Comparison of ENCODE assay signal across 8 cellular contexts in the genomic region with DNA sequence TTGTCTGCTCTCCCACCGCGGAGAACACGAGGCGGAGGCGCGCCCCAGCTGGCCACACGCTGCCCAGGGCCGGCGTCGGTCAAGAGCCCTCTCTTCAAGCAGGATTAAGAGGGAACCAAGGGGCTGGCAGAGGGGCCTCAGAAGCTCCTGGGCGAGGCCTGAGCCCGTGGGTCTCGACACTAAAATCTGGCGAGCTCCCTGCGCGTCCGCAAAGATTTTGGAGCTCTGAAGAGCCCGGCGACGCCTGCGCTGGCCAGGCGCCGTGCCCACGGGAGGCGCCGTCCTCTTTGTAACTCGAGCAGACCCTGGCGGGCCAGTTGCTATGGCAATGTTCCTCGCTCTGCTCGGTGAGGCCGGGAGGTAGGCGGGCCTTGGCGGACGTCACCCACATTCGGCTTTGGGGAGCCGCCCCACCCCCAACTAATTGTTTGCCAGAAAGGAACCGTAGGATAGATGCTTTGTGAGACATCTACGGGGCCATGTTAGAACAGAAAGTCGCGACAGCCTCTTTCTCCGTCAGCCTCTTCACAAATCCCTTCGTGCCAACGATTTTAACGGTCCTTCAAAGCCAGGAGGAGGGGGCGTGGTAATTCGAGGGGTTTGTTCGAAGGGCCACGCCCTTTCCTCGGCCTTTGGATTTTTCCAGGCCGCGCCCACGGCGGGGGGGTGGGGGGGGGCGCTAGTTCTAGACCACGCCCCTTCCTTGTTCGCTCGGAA. TPM values are rescaled to one million over a fixed set of nuclear protein-coding genes. Genes with fewer than 3 reads are reported as not detected.
DNase-seq lines count a peak whose midpoint lies in the region; ATAC-seq and TF ChIP-seq lines count a peak whose summit lies in the region.

No MANE protein-coding gene starts in this region.

- TF ChIP-seq RAD21 in neural cell (conservative IDR thresholded peaks at IDR 0.05), result peak; percentile 47

- H3K9me3 Mint-ChIP-seq in GM23338, result no peaks in the 10 kb centered on the region
- no peaks in the 10 kb centered on the region for H3K9me3 Mint-ChIP-seq in stimulated activated naive CD8-positive, alpha-beta T cell treated with anti-CD3 and anti-CD28 coated beads, Interleukin-15, amount 100 ng/mL, for 72 hours

- no peaks in the 10 kb centered on the region for H3K9me2 ChIP-seq in GM23338 (ENCODE audit: insufficient read depth)
- H3K9me2 ChIP-seq in neural cell (ENCODE audit: insufficient read depth, low read length), result no peaks in the 10 kb centered on the region

- ATAC-seq in GM23338 (peak; percentile 87), RWPE2 (ENCODE audit: low read depth) (peak; percentile 80)
- ATAC-seq in stimulated activated naive CD8-positive, alpha-beta T cell treated with anti-CD3 and anti-CD28 coated beads, Interleukin-15, amount 100 ng/mL, for 72 hours, result peak; percentile 66

- H3K4me3 Mint-ChIP-seq in GM23338, result peak overlapping the region; percentile 91
- H3K4me3 Mint-ChIP-seq in stimulated activated naive CD8-positive, alpha-beta T cell treated with anti-CD3 and anti-CD28 coated beads, Interleukin-15, amount 100 ng/mL, for 72 hours, result peak overlapping the region; percentile 89 to 97

- peak; percentile 66 for TF ChIP-seq EP300 in neural cell (conservative IDR thresholded peaks at IDR 0.05; ENCODE audit: poor library complexity, severe bottlenecking)

- peaks cover 8% of the 10 kb centered on the region for H3K36me3 Mint-ChIP-seq in GM23338 (ENCODE audit: low read depth)

- H3K27ac ChIP-seq in GM23338 (ENCODE audit: low read depth) (peak overlapping the region; percentile 99), RWPE2 (ENCODE audit: poor library complexity, severe bottlenecking) (peak overlapping the region; percentile 93), neural cell (ENCODE audit: low read length) (peak overlapping the region; percentile 99)

- H3K27me3 ChIP-seq in GM23338 (ENCODE audit: insufficient read depth), result no peaks in the 10 kb centered on the region
- no peaks in the 10 kb centered on the region for H3K27me3 ChIP-seq in RWPE2 (ENCODE audit: insufficient read depth, poor library complexity, severe bottlenecking)
- no peaks in the 10 kb centered on the region for H3K27me3 ChIP-seq in neural cell (ENCODE audit: insufficient read depth, low read depth, low read length)

- H3K9ac ChIP-seq in neural cell (ENCODE audit: low read length), result peak overlapping the region; percentile 96

- H3K36me3 ChIP-seq in GM23338 (ENCODE audit: insufficient read depth) (0 out of 2 replicates have a peak, but pooled peaks cover under 1% of the 10 kb centered on the region), RWPE2 (ENCODE audit: low read depth) (peaks cover 20% of the 10 kb centered on the region), neural cell (ENCODE audit: insufficient read depth, low read length) (no peaks in the 10 kb centered on the region)

- peak overlapping the region; percentile 100 for H3K27ac Mint-ChIP-seq in GM23338
- peak overlapping the region; percentile 94 to 99 for H3K27ac Mint-ChIP-seq in stimulated activated naive CD8-positive, alpha-beta T cell treated with anti-CD3 and anti-CD28 coated beads, Interleukin-15, amount 100 ng/mL, for 72 hours

- H2AFZ ChIP-seq in GM23338 (peak overlapping the region; percentile 38; the same call in 1 of the 2 replicates), neural cell (ENCODE audit: low read depth, low read length) (peak overlapping the region; percentile 98)

- TF ChIP-seq CTCF in GM23338 (conservative IDR thresholded peaks at IDR 0.05; ENCODE audit: low read depth in 2 of 2), result no peak; a peak in 1 of 4 replicates
- TF ChIP-seq CTCF in RWPE2 (IDR thresholded peaks at IDR 0.05; ENCODE audit: poor library complexity, severe bottlenecking), result peak; percentile 33
- peak; percentile 52 for TF ChIP-seq CTCF in neural cell (IDR thresholded peaks at IDR 0.05; ENCODE audit: poor library complexity, severe bottlenecking)

- H3K9me3 ChIP-seq in RWPE2 (ENCODE audit: severe bottlenecking) (no peaks in the 10 kb centered on the region), neural cell (ENCODE audit: low read length) (no peaks in the 10 kb centered on the region)

- H3K4me1 ChIP-seq in GM23338 (ENCODE audit: insufficient read depth) (peaks cover 24% of the 10 kb centered on the region), RWPE2 (ENCODE audit: insufficient read depth, poor library complexity, severe bottlenecking) (peaks cover 15% of the 10 kb centered on the region)

- H3K4me3 ChIP-seq in GM23338 (peak overlapping the region; percentile 93), RWPE2 (ENCODE audit: severe bottlenecking) (peak overlapping the region; percentile 82), neural cell (ENCODE audit: low read length) (peak overlapping the region; percentile 78)

- DNase-seq in EH (ENCODE audit: low read depth) (peak; percentile 97), GM23338 (ENCODE audit: low spot score) (peak; percentile 97), Kasumi-1 (lab: John Stamatoyannopoulos, UW) (peak; percentile 92 to 95), RWPE2 (ENCODE audit: low spot score) (peak; percentile 100), fibroblast of the conjunctiva (ENCODE audit: low read depth) (peak; percentile 97)
- peak; percentile 94 for DNase-seq in activated effector memory CD4-positive, alpha-beta T cell treated with anti-CD3 and anti-CD28 coated beads, Interleukin-2, amount 50 U/mL, for 16 hours
- peak; percentile 83 to 86 for DNase-seq in stimulated activated naive CD8-positive, alpha-beta T cell treated with anti-CD3 and anti-CD28 coated beads, Interleukin-15, amount 100 ng/mL, for 72 hours

- H3K4me2 ChIP-seq in GM23338 (peak overlapping the region; percentile 93), neural cell (ENCODE audit: low read length) (peak overlapping the region; percentile 94)

- H3K79me2 ChIP-seq in GM23338 (replicated peaks; ENCODE audit: insufficient read depth) (peaks cover 40% of the 10 kb centered on the region), neural cell (replicated peaks; ENCODE audit: insufficient read depth, low read length) (peaks cover 40% of the 10 kb centered on the region)

- H3K27me3 Mint-ChIP-seq in GM23338 (ENCODE audit: insufficient read depth, low read depth, poor library complexity), result peaks cover 17% of the 10 kb centered on the region
- H3K27me3 Mint-ChIP-seq in stimulated activated naive CD8-positive, alpha-beta T cell treated with anti-CD3 and anti-CD28 coated beads, Interleukin-15, amount 100 ng/mL, for 72 hours, result no peaks in the 10 kb centered on the region

- H4K20me1 ChIP-seq in GM23338 (replicated peaks; ENCODE audit: insufficient read depth) (peaks cover 9% of the 10 kb centered on the region; the same call in 1 of the 2 replicates), neural cell (ENCODE audit: insufficient read depth) (no peaks in the 10 kb centered on the region)

- H3F3A ChIP-seq in GM23338 (replicated peaks; ENCODE audit: low read depth) (peaks cover 13% of the 10 kb centered on the region; the same call in 1 of the 2 replicates), neural cell (ENCODE audit: insufficient read depth, low read length, poor library complexity, severe bottlenecking) (peaks cover 5% of the 10 kb centered on the region)

- peaks cover 26% of the 10 kb centered on the region for H3K4me1 Mint-ChIP-seq in GM23338
- H3K4me1 Mint-ChIP-seq in stimulated activated naive CD8-positive, alpha-beta T cell treated with anti-CD3 and anti-CD28 coated beads, Interleukin-15, amount 100 ng/mL, for 72 hours, result peaks cover 41% of the 10 kb centered on the region

TF ChIP-seq in GM23338, 12 proteins besides CTCF, POLR2A, EP300 and RAD21:
- TF ChIP-seq ZNF114 (CRISPR knock-in tag; IDR thresholded peaks at IDR 0.05) (no peak), CREB1 (CRISPR knock-in tag; IDR thresholded peaks at IDR 0.05; ENCODE audit: low read depth) (peak; percentile 78), NANOG (IDR thresholded peaks at IDR 0.05; ENCODE audit: borderline replicate concordance) (no peak), EZH2phosphoT487 (IDR thresholded peaks at IDR 0.05; ENCODE audit: unreplicated experiment) (no peak), EZH2 (IDR thresholded peaks at IDR 0.05; ENCODE audit: low read depth, unreplicated experiment) (no peak), ZNF331 (CRISPR knock-in tag; IDR thresholded peaks at IDR 0.05; ENCODE audit: low read depth) (no peak), POLR2AphosphoS5 (IDR thresholded peaks at IDR 0.05; ENCODE audit: low read depth) (peak; percentile 63), STAT1 (IDR thresholded peaks at IDR 0.05; ENCODE audit: unreplicated experiment) (no peak), JUNB (IDR thresholded peaks at IDR 0.05; ENCODE audit: unreplicated experiment) (no peak)
TF ChIP-seq in GM23338: peak in this region for 2.

TF ChIP-seq in neural cell, 6 proteins besides CTCF, POLR2A, EP300 and RAD21 (continues in another document):
- TF ChIP-seq TAF1 (IDR thresholded peaks at IDR 0.05; ENCODE audit: low read depth) (peak; percentile 33), POLR2AphosphoS5 (IDR thresholded peaks at IDR 0.05) (peak; percentile 85), MXI1 (conservative IDR thresholded peaks at IDR 0.05; ENCODE audit: poor library complexity, severe bottlenecking) (peak; percentile 83)

RNA-seq across cellular contexts. Expression of gene CNOT8, which starts 0.7 kb away (rescaled TPM):
- total RNA-seq in GM23338 (2014; rRNA removed; shearing (Covaris generic)), result 77.7 and 78.3 TPM in 2 replicates
- polyA plus RNA-seq in GM23338 (2016; fragmentation: Nextera tagmentation; extraction: Ambion mirVana), result 26.9 and 31.2 TPM in 2 replicates
- polyA plus RNA-seq in neural cell, result 146 and 153 TPM in 2 replicates
- polyA minus RNA-seq in neural cell, result 100 and 110 TPM in 2 replicates

RNA-seq across cellular contexts. Expression of gene FAXDC2, which starts 7.3 kb away (rescaled TPM):
- total RNA-seq in GM23338 (2014; rRNA removed; shearing (Covaris generic)), result 1.8 and 4.6 TPM in 2 replicates
- polyA plus RNA-seq in GM23338 (2016; fragmentation: Nextera tagmentation; extraction: Ambion mirVana) (2.5 and 4.0 TPM in 2 replicates), neural cell (0.12 TPM in 1 of 2 replicates, not detected in the other)
- 0.49 TPM in 1 of 2 replicates, not detected in the other for polyA minus RNA-seq in neural cell

Comparison
In these comparisons a context has a peak if more than half of its experiments do, and no peak if none do; other contexts are left out.
1. Peak in every context shown above with its lines: DNase-seq, ATAC-seq, H3K4me3 ChIP-seq and H3K27ac ChIP-seq.
2. CTCF ChIP-seq: peak in RWPE2 (single experiment) and neural cell (single experiment); none in GM23338 (0 of 2).